9 cellular contexts compared by ENCODE assay signal in the genomic region with DNA sequence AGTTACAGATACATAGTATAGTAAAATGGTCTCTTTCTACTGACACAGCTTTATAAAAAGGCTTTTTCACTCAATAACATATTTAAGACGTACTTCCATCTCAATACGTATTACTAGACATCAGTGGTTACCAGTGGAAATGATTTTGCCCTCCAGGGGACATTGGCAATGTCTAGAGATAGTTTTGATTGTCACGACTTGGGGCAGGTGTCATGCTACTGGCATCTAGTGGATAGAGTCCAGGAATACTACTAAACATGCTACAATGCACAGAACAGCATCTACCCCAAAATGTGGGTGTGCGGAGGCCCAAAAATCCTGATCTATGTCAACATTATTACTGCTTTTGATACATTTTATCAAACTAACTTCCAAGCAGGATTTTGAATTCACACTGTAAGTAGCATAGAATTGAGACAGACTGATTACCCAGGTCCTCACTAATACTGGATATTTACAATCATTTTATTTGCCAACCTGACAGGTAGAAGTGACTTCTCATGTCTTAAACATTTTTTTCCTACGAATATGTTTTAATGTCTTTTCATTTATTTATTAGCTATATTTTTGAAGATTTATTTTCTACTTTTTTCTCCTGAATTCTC. TPM values are rescaled to one million over a fixed set of nuclear protein-coding genes. Genes with fewer than 3 reads are reported as not detected.
DNase-seq lines count a peak whose midpoint lies in the region; ATAC-seq and TF ChIP-seq lines count a peak whose summit lies in the region.
"Had no signal": no experiment of that assay in that cellular context is flagged by ENCODE, and none has a peak within 500 bp of the region (broad histone marks: within the 10 kb centered on the region; RNA-seq: fewer than 3 reads in every experiment).

No MANE protein-coding gene starts in this region.

- H3F3A ChIP-seq in PC-3 (ENCODE audit: low read length, unreplicated experiment), result no peaks in the 10 kb centered on the region

- H3K4ac ChIP-seq in H9 (ENCODE audit: low read depth, low read length), result no peak overlapping the region

- no peak overlapping the region for H2AK5ac ChIP-seq in H9 (ENCODE audit: insufficient read length, low read length)

- H3K4me2 ChIP-seq in H9 (ENCODE audit: insufficient read depth, insufficient read length, low read length), result no peak overlapping the region
- peak overlapping the region; percentile 73 for H3K4me2 ChIP-seq in PC-3 (ENCODE audit: low read length)

- H3K9ac ChIP-seq in H9 (ENCODE audit: extremely low read depth, insufficient read length, low read length), result no peak overlapping the region
- H3K9ac ChIP-seq in PC-3 (ENCODE audit: low read length), result peak overlapping the region; percentile 78

- intact Hi-C loops in PC-3 (cut with micrococcal nuclease), result loop anchor here (1.0 to 5.0 kb wide), 5 partner anchors 55 to 301 kb away; a partner anchor contains a TSS

- H3K79me2 ChIP-seq in H9 (ENCODE audit: insufficient read depth, low read length) (no peaks in the 10 kb centered on the region), PC-3 (ENCODE audit: low read length) (no peaks in the 10 kb centered on the region)

- H3K18ac ChIP-seq in H9 (ENCODE audit: insufficient read length, low read depth, low read length), result no peak overlapping the region

- no peak overlapping the region for H3K14ac ChIP-seq in H9 (ENCODE audit: insufficient read depth, low read length)

- H3K27ac ChIP-seq in AG04450 (ENCODE audit: low read depth, low read length) (no peak overlapping the region), H9 (ENCODE audit: insufficient read length, low read depth, low read length) (no peak overlapping the region), PC-3 (ENCODE audit: low read length) (peak overlapping the region; percentile 68)

- H3T11ph ChIP-seq in H9 (ENCODE audit: low read length), result no peak overlapping the region

- H4K20me1 ChIP-seq in H9 (ENCODE audit: control insufficient read depth, insufficient read depth, insufficient read length), result no peaks in the 10 kb centered on the region
- H4K20me1 ChIP-seq in PC-3 (ENCODE audit: low read length), result no peaks in the 10 kb centered on the region

- no peaks in the 10 kb centered on the region for H3K9me3 Mint-ChIP-seq in H9

- H4K8ac ChIP-seq in H9 (replicated peaks; ENCODE audit: insufficient read length, low read depth, low read length), result no peak overlapping the region

- CTCF ChIA-PET in AG04450 (lab: Charles Lee), result interaction anchor here (0.6 to 4.0 kb wide), 6 partner anchors 9 to 1014 kb away, joined by 3 to 56 read pairs (median 4); a partner anchor contains a TSS
- CTCF ChIA-PET in PC-3 (lab: Charles Lee), result interaction anchor here (0.7 to 3.2 kb wide), 3 partner anchors 54 to 215 kb away, joined by 3 to 39 read pairs (median 4); a partner anchor contains a TSS

- no peak overlapping the region for H2AFZ ChIP-seq in H9 (ENCODE audit: low read length)
- peak overlapping the region; percentile 78 for H2AFZ ChIP-seq in PC-3 (ENCODE audit: low read length)

- no peaks in the 10 kb centered on the region for H3K4me1 Mint-ChIP-seq in H9

- no peak overlapping the region for H2BK15ac ChIP-seq in H9 (ENCODE audit: low read depth, low read length)

- peak overlapping the region in 1 of 3 experiments; percentile 74; a peak in 1 of 7 replicates for H3K27ac Mint-ChIP-seq in H9

- H3K56ac ChIP-seq in H9 (ENCODE audit: insufficient read length, low read depth, low read length), result no peak overlapping the region

- ATAC-seq in PC-3 (peak; percentile 99), GM21423 (IDR thresholded peaks at IDR 0.05; ENCODE audit: unreplicated experiment) (no peak)
- ATAC-seq: left cardiac atrium had no signal

- no peak overlapping the region for H2BK20ac ChIP-seq in H9 (ENCODE audit: low read depth, low read length, poor library complexity, severe bottlenecking)

- H3K9me3 ChIP-seq in AG04450 (ENCODE audit: control insufficient read depth, insufficient read depth, low read length) (no peaks in the 10 kb centered on the region), H9 (ENCODE audit: control insufficient read depth, low read depth, low read length) (no peaks in the 10 kb centered on the region), PC-3 (ENCODE audit: low read length) (no peaks in the 10 kb centered on the region)

- peak; percentile 32; the same call in 1 of the 2 replicates for TF ChIP-seq CTCF in AG04450 (IDR thresholded peaks at IDR 0.05; ENCODE audit: low read depth, low read length)
- TF ChIP-seq CTCF in H9 (conservative IDR thresholded peaks at IDR 0.05), result peak; percentile 46
- peak; percentile 90 for TF ChIP-seq CTCF in PC-3 (conservative IDR thresholded peaks at IDR 0.05; ENCODE audit: low read depth, low read length)
- TF ChIP-seq CTCF in fibroblast of pulmonary artery (IDR thresholded peaks at IDR 0.05; ENCODE audit: low read length, missing control alignments), result peak; percentile 49

- no peak overlapping the region for H2BK5ac ChIP-seq in H9 (ENCODE audit: insufficient read length, low read length)

- no peaks in the 10 kb centered on the region for H3K27me3 Mint-ChIP-seq in H9 (ENCODE audit: low read depth)

- H3K23me2 ChIP-seq in H9 (ENCODE audit: insufficient read length, low read depth, low read length, poor library complexity, severe bottlenecking), result no peaks in the 10 kb centered on the region

- H3K4me3 Mint-ChIP-seq in H9, result no peak overlapping the region

- no peaks in the 10 kb centered on the region for H3K36me3 Mint-ChIP-seq in H9 (ENCODE audit: insufficient read depth in 1 of 3, low read depth in 3 of 3)

- no peak overlapping the region for H4K5ac ChIP-seq in H9 (ENCODE audit: insufficient read length, low read depth, low read length)

- no CpG with 5 or more reads among the region's 5 CpGs for WGBS in H9 (ENCODE audit: extremely low coverage, insufficient read length, low lambda C conversion rate)

- no peak overlapping the region for H2BK120ac ChIP-seq in H9 (ENCODE audit: low read depth, low read length, poor library complexity, severe bottlenecking)

- H3K4me3 ChIP-seq in AG04450 (ENCODE audit: low read depth, low read length), result no peak overlapping the region
- H3K4me3 ChIP-seq in PC-3 (ENCODE audit: low read length), result peak overlapping the region; percentile 39
- no peak overlapping the region for H3K4me3 ChIP-seq in fibroblast of pulmonary artery (replicated peaks; ENCODE audit: low read depth, low read length)

- H4K91ac ChIP-seq in H9 (ENCODE audit: insufficient read length, low read depth, low read length), result no peak overlapping the region

- H3K79me1 ChIP-seq in H9 (ENCODE audit: insufficient read depth, low read depth, low read length, poor library complexity, severe bottlenecking), result no peaks in the 10 kb centered on the region

- no peaks in the 10 kb centered on the region for H3K36me3 ChIP-seq in PC-3 (ENCODE audit: low read depth, low read length)

- H3K23ac ChIP-seq in H9 (ENCODE audit: insufficient read length, low read depth, low read length), result no peak overlapping the region

- DNase-seq in AG04450 (ENCODE audit: low read depth, low spot score), result no peak
- no peak for DNase-seq in H9
- peak; percentile 83 for DNase-seq in PC-3
- DNase-seq in fibroblast of pulmonary artery (ENCODE audit: low read depth), result peak; percentile 72
- no peak for DNase-seq in GM19240 (ENCODE audit: insufficient read length, low spot score)
- DNase-seq in activated CD4-positive, CD25-positive, alpha-beta regulatory T cell treated with anti-CD3 and anti-CD28 coated beads, Interleukin-2, amount 50 U/mL, for 72 hours, result no peak
- no peak for DNase-seq in occipital lobe (lab: John Stamatoyannopoulos, UW)
- DNase-seq: left cardiac atrium had no signal

- POLR2A ChIA-PET in AG04450 (lab: Yijun Ruan, JAX), result no interaction called here
- POLR2A ChIA-PET in PC-3 (lab: Charles Lee; ENCODE audit: unreplicated experiment), result no interaction called here

- H3K9me2 ChIP-seq in PC-3 (replicated peaks; ENCODE audit: low read length), result no peaks in the 10 kb centered on the region

- BruUV-seq in PC-3 (replicated peaks; lab: Mats Ljungman, UMichigan), result no TSS peak

- H2BK12ac ChIP-seq in H9 (ENCODE audit: insufficient read length, low read depth, low read length), result no peak overlapping the region

- no peaks in the 10 kb centered on the region for H3K27me3 ChIP-seq in AG04450 (ENCODE audit: control insufficient read depth, insufficient read depth, low read length)
- H3K27me3 ChIP-seq in H9 (ENCODE audit: insufficient read depth, low read length), result no peaks in the 10 kb centered on the region
- H3K27me3 ChIP-seq in PC-3 (ENCODE audit: low read length), result no peaks in the 10 kb centered on the region

- no peaks in the 10 kb centered on the region for H3K4me1 ChIP-seq in H9 (ENCODE audit: insufficient read depth, low read length)
- H3K4me1 ChIP-seq in PC-3 (ENCODE audit: insufficient read depth, low read length), result peaks cover 13% of the 10 kb centered on the region; the same call in 1 of the 2 replicates

RNA-seq across cellular contexts. Expression of a gene that starts 53.8 kb away (rescaled TPM):
- polyA plus RNA-seq in AG04450 (2011; rRNA removed), result 105 and 129 TPM in 2 replicates
- 112 and 157 TPM in 2 replicates for polyA minus RNA-seq in AG04450 (2011; rRNA and poly(A)+ RNA removed)
- total RNA-seq in H9 (2021) (0.04 and 0.15 TPM in 2 replicates), PC-3 (2014; rRNA removed) (0.15 TPM in 1 of 2 replicates, not detected in the other), occipital lobe (5.9 TPM)

Comparison
In these comparisons a context has a peak if more than half of its experiments do, and no peak if none do; other contexts are left out.
1. DNase-seq: peak in PC-3 (single experiment) and fibroblast of pulmonary artery (single experiment); none in AG04450 (single experiment), H9 (single experiment), GM19240 (single experiment), activated CD4-positive, CD25-positive, alpha-beta regulatory T cell treated with anti-CD3 and anti-CD28 coated beads, Interleukin-2, amount 50 U/mL, for 72 hours (single experiment) and occipital lobe (single experiment).
2. CTCF ChIP-seq: peak in every context shown above with its lines; median percentile 90 in PC-3; 49 in fibroblast of pulmonary artery; 46 in H9; 32 in AG04450.